ENCODE assay signal across 1 cellular context in genomic region chr1:55210990-55211389, GRCh38.
A peak's percentile ranks its signal among the peaks of the same experiment; 100 is the strongest.
TF ChIP-seq lines count a peak whose summit lies in the region.

No MANE protein-coding gene starts in this region.

TF ChIP-seq in K562, 482 proteins besides CTCF, POLR2A, EP300 and RAD21:
- 0 out of 2 replicates have a peak, but pooled peaks have one; percentile 17 for TF ChIP-seq ZNF592 (IDR thresholded peaks at IDR 0.05)
- no peak for TF ChIP-seq ZZZ3 (IDR thresholded peaks at IDR 0.05)
